1 cellular context compared by ENCODE assay signal in the genomic region with DNA sequence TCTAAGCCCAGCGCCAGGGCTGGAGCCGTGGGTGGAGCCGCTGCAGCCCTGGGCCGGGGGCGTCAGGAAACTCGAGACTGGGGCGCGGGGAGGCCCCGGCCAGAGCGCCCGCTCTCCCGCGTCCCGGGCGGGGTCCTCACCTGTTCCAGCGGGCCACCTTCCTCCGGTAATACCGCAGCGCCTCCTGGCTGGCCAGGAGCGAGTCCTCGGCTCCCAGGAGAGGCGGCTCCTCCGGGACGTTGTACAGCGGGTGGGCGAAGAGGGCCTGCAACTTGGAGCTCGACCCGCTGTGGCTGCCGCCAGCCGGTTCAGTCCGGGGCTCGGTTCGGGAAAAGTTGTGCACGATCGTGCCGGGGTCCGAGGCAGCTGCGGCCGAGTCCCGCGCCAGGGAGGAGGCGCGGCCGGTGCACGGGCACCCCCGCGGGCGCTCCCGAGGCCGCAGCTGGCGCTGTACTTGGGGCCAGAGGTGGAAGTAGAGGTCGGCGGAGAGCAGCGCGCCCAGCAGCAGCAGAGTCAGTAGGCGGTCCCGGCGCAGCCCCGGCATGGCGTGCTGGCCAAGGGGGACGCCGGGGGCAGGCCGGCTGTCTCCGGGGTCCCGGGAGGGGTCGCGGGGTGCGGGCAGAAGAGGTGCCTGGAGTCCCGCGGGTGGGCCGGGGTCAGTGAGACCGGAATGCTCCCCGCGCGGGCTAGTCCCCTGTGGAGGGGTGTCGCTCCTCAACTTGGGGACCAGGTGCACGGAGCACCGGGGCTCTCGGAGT.
A peak's percentile ranks its signal among the peaks of the same experiment; 100 is the strongest.
TF ChIP-seq lines count a peak whose summit lies in the region.

No MANE protein-coding gene starts in this region.

TF ChIP-seq in HEK293, 187 proteins besides CTCF, POLR2A, EP300 and RAD21 (continued from another document and continues in another):
- TF ChIP-seq ZNF37A (tag by site-specific recombination; IDR thresholded peaks at IDR 0.05) (no peak), EGR2 (tag by site-specific recombination; IDR thresholded peaks at IDR 0.05; ENCODE audit: low read depth) (peak; percentile 50), ZNF629 (tag by site-specific recombination; IDR thresholded peaks at IDR 0.05) (no peak), GLI4 (tag by site-specific recombination; IDR thresholded peaks at IDR 0.05) (no peak), ZNF513 (tag by site-specific recombination; IDR thresholded peaks at IDR 0.05) (no peak), ZNF148 (tag by site-specific recombination; IDR thresholded peaks at IDR 0.05; ENCODE audit: borderline replicate concordance) (no peak), ZNF701 (tag by site-specific recombination; IDR thresholded peaks at IDR 0.05) (no peak), ZBTB7A (tag by site-specific recombination; IDR thresholded peaks at IDR 0.05; ENCODE audit: low read depth) (no peak), OVOL3 (tag by site-specific recombination; IDR thresholded peaks at IDR 0.05) (no peak), ZBTB17 (tag by site-specific recombination; IDR thresholded peaks at IDR 0.05) (0 out of 2 replicates have a peak, but pooled peaks have one; percentile 11), PRDM2 (tag by site-specific recombination; IDR thresholded peaks at IDR 0.05; ENCODE audit: borderline replicate concordance) (no peak), ZNF19 (tag by site-specific recombination; IDR thresholded peaks at IDR 0.05; ENCODE audit: low read depth) (no peak), PRDM4 (tag by site-specific recombination; IDR thresholded peaks at IDR 0.05) (no peak), ZNF169 (tag by site-specific recombination; IDR thresholded peaks at IDR 0.05) (no peak), ZNF341 (tag by site-specific recombination; IDR thresholded peaks at IDR 0.05; ENCODE audit: low read depth) (peak; percentile 14; the same call in 1 of the 2 replicates), BCL11B (tag by site-specific recombination; IDR thresholded peaks at IDR 0.05; ENCODE audit: low read depth) (no peak), ZBTB20 (tag by site-specific recombination; IDR thresholded peaks at IDR 0.05) (peak; percentile 85), ZNF571 (tag by site-specific recombination; IDR thresholded peaks at IDR 0.05) (no peak), ZNF138 (tag by site-specific recombination; IDR thresholded peaks at IDR 0.05; ENCODE audit: borderline replicate concordance) (no peak), ZNF174 (tag by site-specific recombination; IDR thresholded peaks at IDR 0.05) (no peak), ZNF324 (tag by site-specific recombination; IDR thresholded peaks at IDR 0.05) (no peak), ZNF23 (tag by site-specific recombination; IDR thresholded peaks at IDR 0.05; ENCODE audit: borderline replicate concordance) (no peak), ZNF404 (tag by site-specific recombination; IDR thresholded peaks at IDR 0.05) (no peak), ZNF157 (tag by site-specific recombination; IDR thresholded peaks at IDR 0.05) (no peak), ZNF335 (tag by site-specific recombination; conservative IDR thresholded peaks at IDR 0.05) (peak; percentile 85), ZNF114 (tag by site-specific recombination; IDR thresholded peaks at IDR 0.05) (no peak), ZNF639 (tag by site-specific recombination; IDR thresholded peaks at IDR 0.05) (no peak), ZNF561 (tag by site-specific recombination; IDR thresholded peaks at IDR 0.05; ENCODE audit: borderline replicate concordance) (peak; percentile 52; the same call in 1 of the 2 replicates), ZNF555 (tag by site-specific recombination; conservative IDR thresholded peaks at IDR 0.05) (no peak), WT1 (tag by site-specific recombination; IDR thresholded peaks at IDR 0.05) (no peak), ZNF624 (tag by site-specific recombination; IDR thresholded peaks at IDR 0.05) (no peak), YY1 (tag by site-specific recombination; IDR thresholded peaks at IDR 0.05) (no peak), ZBTB21 (tag by site-specific recombination; IDR thresholded peaks at IDR 0.05) (no peak), HOXC10 (CRISPR knock-in tag; IDR thresholded peaks at IDR 0.05) (no peak), ZNF677 (tag by site-specific recombination; IDR thresholded peaks at IDR 0.05) (no peak), ZNF248 (tag by site-specific recombination; IDR thresholded peaks at IDR 0.05) (no peak), ZNF16 (tag by site-specific recombination; IDR thresholded peaks at IDR 0.05; ENCODE audit: low read depth) (no peak), ZNF354C (tag by site-specific recombination; IDR thresholded peaks at IDR 0.05; ENCODE audit: borderline replicate concordance, low read depth) (no peak), GFI1B (tag by site-specific recombination; IDR thresholded peaks at IDR 0.05) (no peak), ZNF292 (tag by site-specific recombination; IDR thresholded peaks at IDR 0.05; ENCODE audit: borderline replicate concordance, low read depth) (no peak), ZNF843 (tag by site-specific recombination; IDR thresholded peaks at IDR 0.05) (no peak)
- TF ChIP-seq, protein P1, sequence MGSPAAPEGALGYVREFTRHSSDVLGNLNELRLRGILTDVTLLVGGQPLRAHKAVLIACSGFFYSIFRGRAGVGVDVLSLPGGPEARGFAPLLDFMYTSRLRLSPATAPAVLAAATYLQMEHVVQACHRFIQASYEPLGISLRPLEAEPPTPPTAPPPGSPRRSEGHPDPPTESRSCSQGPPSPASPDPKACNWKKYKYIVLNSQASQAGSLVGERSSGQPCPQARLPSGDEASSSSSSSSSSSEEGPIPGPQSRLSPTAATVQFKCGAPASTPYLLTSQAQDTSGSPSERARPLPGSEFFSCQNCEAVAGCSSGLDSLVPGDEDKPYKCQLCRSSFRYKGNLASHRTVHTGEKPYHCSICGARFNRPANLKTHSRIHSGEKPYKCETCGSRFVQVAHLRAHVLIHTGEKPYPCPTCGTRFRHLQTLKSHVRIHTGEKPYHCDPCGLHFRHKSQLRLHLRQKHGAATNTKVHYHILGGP (tag by site-specific recombination; IDR thresholded peaks at IDR 0.05) = no peak
- TF ChIP-seq, protein P2, sequence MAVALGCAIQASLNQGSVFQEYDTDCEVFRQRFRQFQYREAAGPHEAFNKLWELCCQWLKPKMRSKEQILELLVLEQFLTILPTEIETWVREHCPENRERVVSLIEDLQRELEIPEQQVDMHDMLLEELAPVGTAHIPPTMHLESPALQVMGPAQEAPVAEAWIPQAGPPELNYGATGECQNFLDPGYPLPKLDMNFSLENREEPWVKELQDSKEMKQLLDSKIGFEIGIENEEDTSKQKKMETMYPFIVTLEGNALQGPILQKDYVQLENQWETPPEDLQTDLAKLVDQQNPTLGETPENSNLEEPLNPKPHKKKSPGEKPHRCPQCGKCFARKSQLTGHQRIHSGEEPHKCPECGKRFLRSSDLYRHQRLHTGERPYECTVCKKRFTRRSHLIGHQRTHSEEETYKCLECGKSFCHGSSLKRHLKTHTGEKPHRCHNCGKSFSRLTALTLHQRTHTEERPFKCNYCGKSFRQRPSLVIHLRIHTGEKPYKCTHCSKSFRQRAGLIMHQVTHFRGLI (tag by site-specific recombination; IDR thresholded peaks at IDR 0.05) = 0 out of 2 replicates have a peak, but pooled peaks have one; percentile 42
